Comparison of ENCODE assay signal across 1 cellular context in the genomic region with DNA sequence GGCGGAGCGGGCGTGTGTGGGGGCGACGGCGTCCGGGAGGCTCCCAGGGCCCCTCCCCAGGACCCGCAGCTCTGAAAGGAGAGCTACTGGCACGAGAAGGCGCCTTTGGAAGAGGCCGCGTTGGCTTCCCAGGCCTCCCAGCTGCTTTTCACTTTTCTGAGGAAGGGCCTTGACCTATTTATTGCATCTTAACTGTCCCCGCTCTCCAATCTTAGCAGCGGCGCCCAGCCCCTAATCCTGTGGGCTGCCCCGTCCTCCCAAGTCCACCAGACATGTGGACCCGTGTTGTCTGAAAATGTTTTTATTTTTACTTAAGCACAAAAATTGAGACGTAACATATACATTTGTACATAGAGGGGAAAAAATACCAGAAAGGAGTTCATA.
TF ChIP-seq lines count a peak whose summit lies in the region.

No MANE protein-coding gene starts in this region.

TF ChIP-seq in IMR-90, 13 proteins besides CTCF, POLR2A, EP300 and RAD21:
- TF ChIP-seq, protein P1, sequence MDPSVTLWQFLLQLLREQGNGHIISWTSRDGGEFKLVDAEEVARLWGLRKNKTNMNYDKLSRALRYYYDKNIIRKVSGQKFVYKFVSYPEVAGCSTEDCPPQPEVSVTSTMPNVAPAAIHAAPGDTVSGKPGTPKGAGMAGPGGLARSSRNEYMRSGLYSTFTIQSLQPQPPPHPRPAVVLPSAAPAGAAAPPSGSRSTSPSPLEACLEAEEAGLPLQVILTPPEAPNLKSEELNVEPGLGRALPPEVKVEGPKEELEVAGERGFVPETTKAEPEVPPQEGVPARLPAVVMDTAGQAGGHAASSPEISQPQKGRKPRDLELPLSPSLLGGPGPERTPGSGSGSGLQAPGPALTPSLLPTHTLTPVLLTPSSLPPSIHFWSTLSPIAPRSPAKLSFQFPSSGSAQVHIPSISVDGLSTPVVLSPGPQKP (IDR thresholded peaks at IDR 0.05; ENCODE audit: borderline replicate concordance, low read depth, low read length): no peak
- TF ChIP-seq SMC3 (IDR thresholded peaks at IDR 0.05; ENCODE audit: low read depth, low read length): no peak
- no peak for TF ChIP-seq MAFK (IDR thresholded peaks at IDR 0.05; ENCODE audit: low read depth, low read length)
- TF ChIP-seq CEBPB (IDR thresholded peaks at IDR 0.05; ENCODE audit: low read depth, low read length): no peak
- no peak for TF ChIP-seq FOS (IDR thresholded peaks at IDR 0.05; ENCODE audit: low read depth, low read length)
- TF ChIP-seq MXI1 (IDR thresholded peaks at IDR 0.05; ENCODE audit: borderline replicate concordance, low read depth, low read length): no peak
- TF ChIP-seq CHD1 (IDR thresholded peaks at IDR 0.05; ENCODE audit: low read depth, low read length): no peak
- TF ChIP-seq RCOR1 (IDR thresholded peaks at IDR 0.05; ENCODE audit: insufficient replicate concordance, low read length): no peak
- no peak for TF ChIP-seq BHLHE40 (IDR thresholded peaks at IDR 0.05; ENCODE audit: low read depth, low read length)
- no peak for TF ChIP-seq NFE2L2 (IDR thresholded peaks at IDR 0.05; ENCODE audit: low read depth, low read length)
- no peak for TF ChIP-seq MAZ (IDR thresholded peaks at IDR 0.05; ENCODE audit: borderline replicate concordance, low read depth, low read length)
- TF ChIP-seq RFX5 (IDR thresholded peaks at IDR 0.05; ENCODE audit: low read depth, low read length): no peak
- TF ChIP-seq, protein P2, sequence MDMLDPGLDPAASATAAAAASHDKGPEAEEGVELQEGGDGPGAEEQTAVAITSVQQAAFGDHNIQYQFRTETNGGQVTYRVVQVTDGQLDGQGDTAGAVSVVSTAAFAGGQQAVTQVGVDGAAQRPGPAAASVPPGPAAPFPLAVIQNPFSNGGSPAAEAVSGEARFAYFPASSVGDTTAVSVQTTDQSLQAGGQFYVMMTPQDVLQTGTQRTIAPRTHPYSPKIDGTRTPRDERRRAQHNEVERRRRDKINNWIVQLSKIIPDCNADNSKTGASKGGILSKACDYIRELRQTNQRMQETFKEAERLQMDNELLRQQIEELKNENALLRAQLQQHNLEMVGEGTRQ (IDR thresholded peaks at IDR 0.05; ENCODE audit: low read depth, low read length): no peak
